In the genomic region with DNA sequence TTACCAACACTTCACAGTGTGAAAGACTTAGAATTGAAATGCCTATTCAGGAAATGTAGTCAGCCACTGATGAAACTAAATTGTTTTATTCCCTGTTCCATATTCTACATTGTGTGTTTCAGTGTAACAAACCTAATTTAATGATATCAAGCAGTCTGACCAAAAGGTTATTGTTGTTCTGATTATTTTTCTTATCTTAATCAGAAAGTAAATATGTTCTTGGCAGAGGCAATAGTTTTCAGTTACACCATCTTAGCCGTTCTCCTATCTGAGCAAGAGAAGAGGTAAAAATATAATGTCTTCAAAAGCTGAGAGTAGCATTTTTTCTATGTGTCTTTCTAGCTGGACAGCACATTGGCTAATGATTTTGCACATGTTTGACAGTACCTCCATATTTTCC, we compare ENCODE assay signal across 35 cellular contexts. TPM values are rescaled to one million over a fixed set of nuclear protein-coding genes. Genes with fewer than 3 reads are reported as not detected.
"Had no signal": no experiment of that assay in that cellular context is flagged by ENCODE, and none has a peak within 500 bp of the region (broad histone marks: within the 10 kb centered on the region; RNA-seq: fewer than 3 reads in every experiment).

No MANE protein-coding gene starts in this region.

- H3K27me3 ChIP-seq: ascending aorta, brain microvascular endothelial cell, dorsolateral prefrontal cortex, esophagus muscularis mucosa, foreskin keratinocyte, gastroesophageal sphincter, heart right ventricle, hepatocyte had no signal

- ATAC-seq: activated naive CD4-positive, alpha-beta T cell treated with anti-CD3 and anti-CD28 coated beads, Interleukin-2, amount 50 U/mL, for 72 hours; activated T-cell treated with anti-CD3 and anti-CD28 coated beads, Interleukin-2, amount 50 U/mL, for 72 hours; foreskin keratinocyte; gastroesophageal sphincter; heart right ventricle; WTC11 had no signal

- H3K4me3 ChIP-seq: ascending aorta, coronary artery, dorsolateral prefrontal cortex, esophagus muscularis mucosa, gastroesophageal sphincter, heart right ventricle, hepatocyte had no signal

- H3K9me3 Mint-ChIP-seq: activated CD4-positive, alpha-beta memory T cell treated with anti-CD3 and anti-CD28 coated beads, Interleukin-2, amount 10 ng/mL, durations not matched to agents 7 days and 5 days; activated CD4-positive, alpha-beta T cell treated with anti-CD3 and anti-CD28 coated beads, Interleukin-2, amount 10 ng/mL, durations not matched to agents 7 days and 5 days; activated naive CD4-positive, alpha-beta T cell treated with anti-CD3 and anti-CD28 coated beads, Interleukin-2, amount 10 ng/mL, durations not matched to agents 7 days and 5 days; activated naive CD4-positive, alpha-beta T cell treated with anti-CD3 and anti-CD28 coated beads, Interleukin-2, amount 50 U/mL, for 72 hours; activated naive CD8-positive, alpha-beta T cell treated with anti-CD3 and anti-CD28 coated beads, Interleukin-2, amount 10 ng/mL, durations not matched to agents 7 days and 5 days; activated T-cell treated with anti-CD3 and anti-CD28 coated beads, Interleukin-2, amount 50 U/mL, for 24 hours; activated T-cell treated with anti-CD3 and anti-CD28 coated beads, Interleukin-2, amount 50 U/mL, for 72 hours; central memory CD8-positive, alpha-beta T cell; dendritic cell treated with granulocyte-macrophage colony-stimulating factor and Interleukin-4, amounts not matched to agents 40 ng/mL and 50 ng/mL, for 4 days; endodermal cell; T-helper 1 cell treated with Interleukin-12 subunit alpha and Interleukin-12 subunit beta and Interleukin-4 antibody, amounts not matched to agents 30 μg/mL and 1 μg/mL, for 36 hours; T-helper 2 cell treated with Interferon-gamma antibody and Interleukin-4, amounts not matched to agents 5 μg/mL and 100 μg/mL, for 36 hours; WTC11 had no signal

- DNase-seq: activated CD4-positive, alpha-beta memory T cell treated with anti-CD3 and anti-CD28 coated beads, Interleukin-2, amount 10 ng/mL, durations not matched to agents 7 days and 5 days; activated CD4-positive, alpha-beta T cell treated with anti-CD3 and anti-CD28 coated beads for 1 hour; activated CD4-positive, alpha-beta T cell treated with anti-CD3 and anti-CD28 coated beads for 4 hours; activated CD4-positive, alpha-beta T cell treated with anti-CD3 and anti-CD28 coated beads, Interleukin-2, amount 10 ng/mL, durations not matched to agents 7 days and 5 days; activated CD4-positive, alpha-beta T cell treated with anti-CD3 and anti-CD28 coated beads, Interleukin-2, amount 50 U/mL, for 4 hours; activated CD8-positive, alpha-beta memory T cell treated with anti-CD3 and anti-CD28 coated beads, Interleukin-2, amount 50 U/mL, for 48 hours; activated gamma-delta T cell; activated naive CD4-positive, alpha-beta T cell; activated naive CD4-positive, alpha-beta T cell treated with anti-CD3 and anti-CD28 coated beads, Interleukin-2, amount 10 ng/mL, durations not matched to agents 7 days and 5 days; activated naive CD8-positive, alpha-beta T cell treated with anti-CD3 and anti-CD28 coated beads, Interleukin-2, amount 10 ng/mL, durations not matched to agents 7 days and 5 days; activated T-cell treated with anti-CD3 and anti-CD28 coated beads for 4 hours; activated T-cell treated with anti-CD3 and anti-CD28 coated beads, Interleukin-2, amount 50 U/mL, for 24 hours; activated T-cell treated with anti-CD3 and anti-CD28 coated beads, Interleukin-2, amount 50 U/mL, for 72 hours; brain microvascular endothelial cell; dorsolateral prefrontal cortex; effector memory CD4-positive, alpha-beta T cell; endodermal cell; erythroblast; foreskin keratinocyte; heart right ventricle; T1000 had no signal

- H3K4me1 Mint-ChIP-seq: activated CD4-positive, alpha-beta T cell treated with anti-CD3 and anti-CD28 coated beads, Interleukin-2, amount 10 ng/mL, durations not matched to agents 7 days and 5 days; activated naive CD4-positive, alpha-beta T cell treated with anti-CD3 and anti-CD28 coated beads, Interleukin-2, amount 10 ng/mL, durations not matched to agents 7 days and 5 days; central memory CD8-positive, alpha-beta T cell; WTC11 had no signal

- H3K27ac ChIP-seq: ascending aorta, brain microvascular endothelial cell, coronary artery, dorsolateral prefrontal cortex, esophagus muscularis mucosa, foreskin keratinocyte, gastroesophageal sphincter, heart right ventricle, hepatocyte had no signal

- H3K4me3 Mint-ChIP-seq: activated CD4-positive, alpha-beta memory T cell treated with anti-CD3 and anti-CD28 coated beads, Interleukin-2, amount 10 ng/mL, durations not matched to agents 7 days and 5 days; activated CD4-positive, alpha-beta T cell treated with anti-CD3 and anti-CD28 coated beads, Interleukin-2, amount 10 ng/mL, durations not matched to agents 7 days and 5 days; activated naive CD4-positive, alpha-beta T cell treated with anti-CD3 and anti-CD28 coated beads, Interleukin-2, amount 10 ng/mL, durations not matched to agents 7 days and 5 days; activated naive CD8-positive, alpha-beta T cell treated with anti-CD3 and anti-CD28 coated beads, Interleukin-2, amount 10 ng/mL, durations not matched to agents 7 days and 5 days; activated T-cell treated with anti-CD3 and anti-CD28 coated beads, Interleukin-2, amount 50 U/mL, for 24 hours; activated T-cell treated with anti-CD3 and anti-CD28 coated beads, Interleukin-2, amount 50 U/mL, for 72 hours; central memory CD8-positive, alpha-beta T cell; dendritic cell treated with granulocyte-macrophage colony-stimulating factor and Interleukin-4, amounts not matched to agents 40 ng/mL and 50 ng/mL, for 4 days; endodermal cell; T-helper 1 cell treated with Interleukin-12 subunit alpha and Interleukin-12 subunit beta and Interleukin-4 antibody, amounts not matched to agents 30 μg/mL and 1 μg/mL, for 36 hours; T-helper 2 cell treated with Interferon-gamma antibody and Interleukin-4, amounts not matched to agents 5 μg/mL and 100 μg/mL, for 36 hours; WTC11 had no signal

- H3K4me1 ChIP-seq: ascending aorta, esophagus muscularis mucosa, foreskin keratinocyte, gastroesophageal sphincter, heart right ventricle had no signal

- H3K9me3 ChIP-seq: ascending aorta, esophagus muscularis mucosa, gastroesophageal sphincter, heart right ventricle had no signal

- H3K27ac Mint-ChIP-seq: activated CD4-positive, alpha-beta memory T cell treated with anti-CD3 and anti-CD28 coated beads, Interleukin-2, amount 10 ng/mL, durations not matched to agents 7 days and 5 days; activated CD4-positive, alpha-beta T cell treated with anti-CD3 and anti-CD28 coated beads, Interleukin-2, amount 10 ng/mL, durations not matched to agents 7 days and 5 days; activated naive CD4-positive, alpha-beta T cell treated with anti-CD3 and anti-CD28 coated beads, Interleukin-2, amount 10 ng/mL, durations not matched to agents 7 days and 5 days; activated naive CD4-positive, alpha-beta T cell treated with anti-CD3 and anti-CD28 coated beads, Interleukin-2, amount 50 U/mL, for 72 hours; activated naive CD8-positive, alpha-beta T cell treated with anti-CD3 and anti-CD28 coated beads, Interleukin-2, amount 10 ng/mL, durations not matched to agents 7 days and 5 days; activated T-cell treated with anti-CD3 and anti-CD28 coated beads, Interleukin-2, amount 50 U/mL, for 24 hours; activated T-cell treated with anti-CD3 and anti-CD28 coated beads, Interleukin-2, amount 50 U/mL, for 72 hours; dendritic cell treated with granulocyte-macrophage colony-stimulating factor and Interleukin-4, amounts not matched to agents 40 ng/mL and 50 ng/mL, for 4 days; endodermal cell; T-helper 1 cell treated with Interleukin-12 subunit alpha and Interleukin-12 subunit beta and Interleukin-4 antibody, amounts not matched to agents 30 μg/mL and 1 μg/mL, for 36 hours; T-helper 2 cell treated with Interferon-gamma antibody and Interleukin-4, amounts not matched to agents 5 μg/mL and 100 μg/mL, for 36 hours; WTC11 had no signal

- H3K27me3 Mint-ChIP-seq: activated CD4-positive, alpha-beta memory T cell treated with anti-CD3 and anti-CD28 coated beads, Interleukin-2, amount 10 ng/mL, durations not matched to agents 7 days and 5 days; activated CD4-positive, alpha-beta T cell treated with anti-CD3 and anti-CD28 coated beads, Interleukin-2, amount 10 ng/mL, durations not matched to agents 7 days and 5 days; activated naive CD4-positive, alpha-beta T cell treated with anti-CD3 and anti-CD28 coated beads, Interleukin-2, amount 10 ng/mL, durations not matched to agents 7 days and 5 days; activated naive CD8-positive, alpha-beta T cell treated with anti-CD3 and anti-CD28 coated beads, Interleukin-2, amount 10 ng/mL, durations not matched to agents 7 days and 5 days; activated T-cell treated with anti-CD3 and anti-CD28 coated beads, Interleukin-2, amount 50 U/mL, for 24 hours; central memory CD8-positive, alpha-beta T cell; dendritic cell treated with granulocyte-macrophage colony-stimulating factor and Interleukin-4, amounts not matched to agents 40 ng/mL and 50 ng/mL, for 4 days had no signal

RNA-seq across cellular contexts. Expression of a gene that starts 44.9 kb away (rescaled TPM):
- total RNA-seq: activated CD4-positive, alpha-beta T cell treated with anti-CD3 and anti-CD28 coated beads, Interleukin-2, amount 10 ng/mL, durations not matched to agents 7 days and 5 days; ascending aorta; cardiac septum; cerebellum; esophagus muscularis mucosa; foreskin keratinocyte; glomerular endothelial cell had no signal
- polyA plus RNA-seq: foreskin keratinocyte had no signal
